16 cellular contexts compared by ENCODE assay signal in genomic region chr7:380226-380550, GRCh38.
DNase-seq lines count a peak whose midpoint lies in the region; ATAC-seq and TF ChIP-seq lines count a peak whose summit lies in the region.
"Had no signal": no experiment of that assay in that cellular context is flagged by ENCODE, and none has a peak within 500 bp of the region (broad histone marks: within the 10 kb centered on the region; RNA-seq: fewer than 3 reads in every experiment).

No MANE protein-coding gene starts in this region.

- no peak overlapping the region for H3K4me3 ChIP-seq in smooth muscle cell
- H3K4me3 ChIP-seq: A549, GM12878 had no signal

- no peaks in the 10 kb centered on the region for H4K20me1 ChIP-seq in smooth muscle cell (ENCODE audit: low read depth)

- H3K4me1 ChIP-seq in smooth muscle cell (ENCODE audit: low read depth): peaks cover 4% of the 10 kb centered on the region
- H3K4me1 ChIP-seq: A549, adrenal gland had no signal

- no peak overlapping the region for H2AFZ ChIP-seq in smooth muscle cell (ENCODE audit: low read depth)

- H3K9me3 Mint-ChIP-seq in activated CD4-positive, alpha-beta T cell treated with anti-CD3 and anti-CD28 coated beads for 36 hours (ENCODE audit: low read depth): peaks cover 13% of the 10 kb centered on the region
- peaks cover 17% of the 10 kb centered on the region for H3K9me3 Mint-ChIP-seq in WTC11

- DNase-seq in activated CD4-positive, alpha-beta T cell treated with anti-CD3 and anti-CD28 coated beads for 36 hours: no peak
- DNase-seq in activated CD4-positive, alpha-beta T cell treated with anti-CD3 and anti-CD28 coated beads for 1 hour: no peak
- DNase-seq in WTC11 (ENCODE audit: low spot score): no peak
- DNase-seq in left kidney (ENCODE audit: low read depth, low spot score): peak; percentile 73
- no peak for DNase-seq in smooth muscle cell (lab: John Stamatoyannopoulos, UW; ENCODE audit: unreplicated experiment)
- DNase-seq in NCI-H2081 (lab: John Stamatoyannopoulos, UW): no peak
- DNase-seq: MV-4-11; stimulated activated CD4-positive, alpha-beta T cell treated with anti-CD3 and anti-CD28 coated beads, Interleukin-12 subunit alpha, Interleukin-12 subunit beta, amount 100 ng/mL, for 4 hours; T-helper 9 cell had no signal

- H3K27me3 Mint-ChIP-seq in activated CD4-positive, alpha-beta T cell treated with anti-CD3 and anti-CD28 coated beads for 36 hours: no peaks in the 10 kb centered on the region
- H3K27me3 Mint-ChIP-seq in WTC11 (ENCODE audit: low read depth): peaks cover 18% of the 10 kb centered on the region

- intact Hi-C loops in activated CD4-positive, alpha-beta T cell treated with anti-CD3 and anti-CD28 coated beads for 36 hours (cut with DNase I, micrococcal nuclease): no loop called here

- WGBS in smooth muscle cell (ENCODE audit: low lambda C conversion rate): 31% methylated on average over 8 of the region's 12 CpGs

- H3K9ac ChIP-seq in smooth muscle cell (ENCODE audit: low read depth): no peak overlapping the region

- no peaks in the 10 kb centered on the region for H3K79me2 ChIP-seq in smooth muscle cell (ENCODE audit: low read depth)

- peaks cover 4% of the 10 kb centered on the region for H3K36me3 Mint-ChIP-seq in activated CD4-positive, alpha-beta T cell treated with anti-CD3 and anti-CD28 coated beads for 36 hours (ENCODE audit: low read depth)
- 0 out of 2 replicates have a peak, but pooled peaks cover 9% of the 10 kb centered on the region for H3K36me3 Mint-ChIP-seq in WTC11

- H3F3A ChIP-seq in smooth muscle cell (ENCODE audit: low read depth): no peaks in the 10 kb centered on the region

- H3K36me3 ChIP-seq in smooth muscle cell (ENCODE audit: low read depth): no peaks in the 10 kb centered on the region
- H3K36me3 ChIP-seq: adrenal gland, neutrophil, vagina had no signal

- no peaks in the 10 kb centered on the region for H3K9me3 ChIP-seq in smooth muscle cell (replicated peaks; ENCODE audit: low read depth)
- H3K9me3 ChIP-seq: adrenal gland, neutrophil, vagina had no signal

- CTCF ChIA-PET in activated CD4-positive, alpha-beta T cell treated with anti-CD3 and anti-CD28 coated beads for 36 hours (lab: Charles Lee): no interaction called here
- CTCF ChIA-PET in WTC11 (lab: Charles Lee): no interaction called here

- TF ChIP-seq CTCF in WTC11 (IDR thresholded peaks at IDR 0.05): no peak
- no peak for TF ChIP-seq CTCF in smooth muscle cell (IDR thresholded peaks at IDR 0.05; ENCODE audit: borderline replicate concordance, insufficient read depth, poor library complexity, severe bottlenecking)

- H3K4me1 Mint-ChIP-seq in activated CD4-positive, alpha-beta T cell treated with anti-CD3 and anti-CD28 coated beads for 36 hours: peaks cover 25% of the 10 kb centered on the region
- H3K4me1 Mint-ChIP-seq in WTC11: no peaks in the 10 kb centered on the region; the same call in 1 of the 2 replicates

- H3K27ac Mint-ChIP-seq in activated CD4-positive, alpha-beta T cell treated with anti-CD3 and anti-CD28 coated beads for 36 hours: peak overlapping the region; percentile 60
- no peak overlapping the region for H3K27ac Mint-ChIP-seq in WTC11

- no peak overlapping the region for H3K4me3 Mint-ChIP-seq in activated CD4-positive, alpha-beta T cell treated with anti-CD3 and anti-CD28 coated beads for 36 hours
- peak overlapping the region; percentile 63 for H3K4me3 Mint-ChIP-seq in WTC11

- POLR2A ChIA-PET in activated CD4-positive, alpha-beta T cell treated with anti-CD3 and anti-CD28 coated beads for 36 hours (lab: Charles Lee): no interaction called here
- POLR2A ChIA-PET in WTC11 (lab: Charles Lee): no interaction called here

- peaks cover 36% of the 10 kb centered on the region for H3K27me3 ChIP-seq in smooth muscle cell (ENCODE audit: low read depth)
- H3K27me3 ChIP-seq: vagina had no signal

- no peak overlapping the region for H3K27ac ChIP-seq in smooth muscle cell (ENCODE audit: low read depth)
- H3K27ac ChIP-seq: A549, adrenal gland, neutrophil, vagina had no signal

- peak overlapping the region; percentile 82 for H3K4me2 ChIP-seq in smooth muscle cell
- H3K4me2 ChIP-seq: A549 had no signal

- ATAC-seq in activated CD4-positive, alpha-beta T cell treated with anti-CD3 and anti-CD28 coated beads for 36 hours: peak; percentile 11
- peak; percentile 12; the same call in 1 of the 2 replicates for ATAC-seq in WTC11
- no peak for ATAC-seq in HG03460 (IDR thresholded peaks at IDR 0.05; ENCODE audit: unreplicated experiment)
- no peak for ATAC-seq in HG03135 (IDR thresholded peaks at IDR 0.05; ENCODE audit: unreplicated experiment)
- ATAC-seq: A549, GM12878 had no signal

TF ChIP-seq in WTC11, 78 proteins besides CTCF, POLR2A, EP300 and RAD21 (continues in another document):
- TF ChIP-seq ZNF121 (CRISPR knock-in tag; IDR thresholded peaks at IDR 0.05) (no peak), MYBL2 (CRISPR knock-in tag; IDR thresholded peaks at IDR 0.05) (no peak), ZNF232 (CRISPR knock-in tag; IDR thresholded peaks at IDR 0.05) (no peak), ZNF263 (CRISPR knock-in tag; IDR thresholded peaks at IDR 0.05; ENCODE audit: low read depth) (no peak), RELA (CRISPR knock-in tag; IDR thresholded peaks at IDR 0.05; ENCODE audit: borderline replicate concordance) (no peak), HMGA2 (CRISPR knock-in tag; IDR thresholded peaks at IDR 0.05) (no peak), ARID4B (CRISPR knock-in tag; IDR thresholded peaks at IDR 0.05; ENCODE audit: borderline replicate concordance) (no peak), ZNF512 (CRISPR knock-in tag; IDR thresholded peaks at IDR 0.05; ENCODE audit: borderline replicate concordance) (no peak), USF2 (CRISPR knock-in tag; IDR thresholded peaks at IDR 0.05) (no peak), ZBTB43 (CRISPR knock-in tag; IDR thresholded peaks at IDR 0.05) (no peak), JUN (CRISPR knock-in tag; IDR thresholded peaks at IDR 0.05) (no peak)

Comparison
In these comparisons a context has a peak if more than half of its experiments do, and no peak if none do; other contexts are left out.
1. ATAC-seq: peak in activated CD4-positive, alpha-beta T cell treated with anti-CD3 and anti-CD28 coated beads for 36 hours (single experiment) and WTC11 (single experiment); none in HG03460 (single experiment) and HG03135 (single experiment).